Comparison of ENCODE assay signal across 27 cellular contexts in genomic region chr3:180290300-180290699, GRCh38.
"Had no signal": no experiment of that assay in that cellular context is flagged by ENCODE, and none has a peak within 500 bp of the region (broad histone marks: within the 10 kb centered on the region; RNA-seq: fewer than 3 reads in every experiment).

No MANE protein-coding gene starts in this region.

- DNase-seq: IMR-90, Karpas-422, KG1, MG63, NCI-H1092, NCI-H1105 treated with DMSO at 0.1 percent for 48 hours, NCI-H1417 treated with DMSO at 0.1 percent for 48 hours, NCI-H146, NCI-H187, NCI-H2029, NCI-H2081 treated with DMSO at 0.1 percent for 48 hours, NCI-H2171, NCI-H226, NCI-H446, NCI-H510A, NCI-H524 treated with DMSO at 0.1 percent for 48 hours, NCI-H69, NCI-H774, OCI-M1, PC-9, Peyer's patch, SHP77 treated with DMSO at 0.1 percent for 48 hours, SJCRH30, T-helper 17 cell had no signal

- H3K27me3 ChIP-seq: MG63, Peyer's patch, SJCRH30 had no signal

- H2AFZ ChIP-seq: PC-9 had no signal

- H3K9me3 ChIP-seq: MG63, Peyer's patch, SJCRH30 had no signal

- H3K27ac ChIP-seq: PC-9, Peyer's patch, SJCRH30 had no signal

- ATAC-seq: HepG2, Right ventricle myocardium inferior, SK-N-SH treated with all-trans-retinoic acid at 6 μM for 48 hours, T-helper 17 cell had no signal

- H3K4me1 Mint-ChIP-seq: T-helper 17 cell had no signal

- H3K27me3 Mint-ChIP-seq: T-helper 17 cell had no signal

- FAIRE-seq: HepG2 had no signal

- H3K4me1 ChIP-seq: Peyer's patch, SJCRH30 had no signal

- H3K4me3 ChIP-seq: MG63, PC-9, Peyer's patch, SJCRH30 had no signal

- H3K4me3 Mint-ChIP-seq: T-helper 17 cell had no signal

- H3K36me3 ChIP-seq: MG63, Peyer's patch, SJCRH30 had no signal

- H3K27ac Mint-ChIP-seq: T-helper 17 cell had no signal

- H3K4me2 ChIP-seq: PC-9 had no signal
